ENCODE assay signal across 8 cellular contexts in the genomic region with DNA sequence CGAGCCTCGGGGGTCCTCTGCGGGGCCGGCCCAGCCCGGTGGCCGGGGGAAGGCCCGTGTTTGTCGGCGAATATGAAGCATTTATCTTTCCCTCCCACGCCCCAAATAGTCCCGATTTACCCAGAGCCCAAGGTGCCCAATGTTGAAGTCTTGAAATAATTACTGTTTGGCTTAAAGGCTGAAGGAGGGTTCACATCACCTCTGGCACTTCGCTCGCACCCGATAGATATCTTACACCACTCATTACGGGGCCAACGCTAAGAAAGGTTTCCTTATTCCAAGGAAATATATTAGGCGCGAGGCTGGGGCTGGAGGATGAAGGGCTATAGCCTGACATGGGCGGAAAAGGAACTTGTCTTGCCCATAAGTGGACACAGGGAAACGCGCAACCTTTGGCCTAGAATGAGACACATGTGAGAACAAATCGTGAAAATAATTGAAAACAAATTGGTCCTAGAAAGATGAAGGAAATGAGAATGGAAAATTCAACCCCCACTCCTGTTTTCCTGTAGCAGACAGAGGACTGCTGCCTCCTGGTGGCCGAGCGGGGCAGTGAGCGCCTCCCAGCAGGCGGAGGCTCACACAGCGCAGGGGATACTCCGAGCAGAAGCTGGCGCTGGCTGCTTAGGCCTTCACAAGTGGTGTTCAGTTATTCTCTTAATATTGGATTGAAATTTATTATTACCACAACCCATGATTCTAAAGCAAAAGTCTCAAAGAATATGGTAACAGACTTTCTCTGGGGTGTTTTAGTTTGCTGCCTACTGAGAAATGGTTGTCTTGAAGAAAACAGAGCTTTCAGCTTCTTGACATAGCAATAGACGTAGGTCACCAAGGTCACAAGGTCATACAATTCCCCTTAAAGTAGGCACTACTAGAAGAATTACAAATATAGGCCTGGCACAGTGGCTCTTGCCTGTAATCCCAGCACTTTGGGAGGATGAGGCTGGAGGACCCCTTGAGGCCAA. TPM values are rescaled to one million over a fixed set of nuclear protein-coding genes. Genes with fewer than 3 reads are reported as not detected.
DNase-seq lines count a peak whose midpoint lies in the region; ATAC-seq and TF ChIP-seq lines count a peak whose summit lies in the region.

No MANE protein-coding gene starts in this region.

- H3K9me3 ChIP-seq in CD8-positive, alpha-beta T cell (ENCODE audit: low read length) = no peaks in the 10 kb centered on the region
- no peaks in the 10 kb centered on the region for H3K9me3 ChIP-seq in upper lobe of right lung

- peak; percentile 81 for ATAC-seq in CD8-positive, alpha-beta T cell
- ATAC-seq in GM21576 (IDR thresholded peaks at IDR 0.05; ENCODE audit: unreplicated experiment) (peak; percentile 85), left ventricle myocardium superior (peak; percentile 95), upper lobe of right lung (peak; percentile 94)

- no peaks in the 10 kb centered on the region for H3K9me3 Mint-ChIP-seq in CD8-positive, alpha-beta T cell
- no peaks in the 10 kb centered on the region for H3K9me3 Mint-ChIP-seq in progenitor cell of endocrine pancreas (ENCODE audit: low read depth)

- H3K27ac ChIP-seq in CD8-positive, alpha-beta T cell (ENCODE audit: low read depth, low read length) = no peak overlapping the region
- peak overlapping the region; percentile 33 for H3K27ac ChIP-seq in upper lobe of right lung

- H3K4me3 ChIP-seq in CD8-positive, alpha-beta T cell (ENCODE audit: low read depth, low read length) = peak overlapping the region; percentile 53
- H3K4me3 ChIP-seq in NB4 (ENCODE audit: low read depth, low read length) (peak overlapping the region; percentile 22), upper lobe of right lung (peak overlapping the region; percentile 62)

- TF ChIP-seq POLR2A in NB4 (IDR thresholded peaks at IDR 0.05; ENCODE audit: extremely low read depth, insufficient read length) = no peak

- H3K4me3 Mint-ChIP-seq in CD8-positive, alpha-beta T cell = peak overlapping the region; percentile 77
- peak overlapping the region; percentile 66 for H3K4me3 Mint-ChIP-seq in progenitor cell of endocrine pancreas (ENCODE audit: low read depth)

- no peaks in the 10 kb centered on the region for H3K36me3 ChIP-seq in CD8-positive, alpha-beta T cell (ENCODE audit: insufficient read depth, low read length)
- no peaks in the 10 kb centered on the region for H3K36me3 ChIP-seq in upper lobe of right lung

- H3K27me3 ChIP-seq in CD8-positive, alpha-beta T cell (ENCODE audit: insufficient read depth, low read length) = no peaks in the 10 kb centered on the region
- no peaks in the 10 kb centered on the region for H3K27me3 ChIP-seq in upper lobe of right lung

- H3K27me3 Mint-ChIP-seq in CD8-positive, alpha-beta T cell (ENCODE audit: low read depth) = peaks cover 11% of the 10 kb centered on the region
- H3K27me3 Mint-ChIP-seq in progenitor cell of endocrine pancreas = peaks cover 31% of the 10 kb centered on the region

- H3K27ac Mint-ChIP-seq in CD8-positive, alpha-beta T cell = no peak overlapping the region
- peak overlapping the region; percentile 1 for H3K27ac Mint-ChIP-seq in progenitor cell of endocrine pancreas

- no peaks in the 10 kb centered on the region for H3K36me3 Mint-ChIP-seq in CD8-positive, alpha-beta T cell
- no peaks in the 10 kb centered on the region for H3K36me3 Mint-ChIP-seq in progenitor cell of endocrine pancreas (ENCODE audit: insufficient read depth)

- peaks cover 14% of the 10 kb centered on the region for H3K4me1 Mint-ChIP-seq in CD8-positive, alpha-beta T cell (ENCODE audit: low read depth)
- peaks cover 6% of the 10 kb centered on the region for H3K4me1 Mint-ChIP-seq in progenitor cell of endocrine pancreas (ENCODE audit: low read depth)

- CTCF ChIA-PET in CD8-positive, alpha-beta T cell (lab: Charles Lee) = interaction anchor here (0.6 to 3.8 kb wide), 29 partner anchors 10 to 855 kb away, joined by 3 to 36 read pairs (median 5); a partner anchor contains a TSS

- intact Hi-C loops in CD8-positive, alpha-beta T cell (cut with DNase I, micrococcal nuclease) = loop anchor here (1.0 to 5.0 kb wide), 10 partner anchors 27 to 394 kb away; a partner anchor contains a TSS
- intact Hi-C loops in left ventricle myocardium superior (cut with micrococcal nuclease) = no loop called here
- intact Hi-C loops in upper lobe of right lung (cut with DNase I) = no loop called here

- peak; percentile 53 to 85 (median 77) for DNase-seq in CD8-positive, alpha-beta T cell
- DNase-seq in NB4 (ENCODE audit: low read depth) = peak; percentile 86
- DNase-seq in T-helper 2 cell = peak; percentile 48 to 76 (median 66)
- peak in 57 of 58 donors; percentile 3 to 86 (median 70) for DNase-seq in anterior cingulate cortex (lab: John Stamatoyannopoulos, UW)
- peak; percentile 91 for DNase-seq in left ventricle myocardium superior
- DNase-seq in progenitor cell of endocrine pancreas (ENCODE audit: low spot score, unreplicated experiment) = peak; percentile 78
- DNase-seq in upper lobe of right lung = peak; percentile 93

- H3K4me1 ChIP-seq in CD8-positive, alpha-beta T cell (ENCODE audit: insufficient read depth, low read length) = peaks cover 8% of the 10 kb centered on the region
- no peaks in the 10 kb centered on the region for H3K4me1 ChIP-seq in upper lobe of right lung

- POLR2A ChIA-PET in CD8-positive, alpha-beta T cell (lab: Charles Lee) = interaction anchor here (1.0 kb wide), 1 partner anchor 56 kb away, joined by 3 read pairs; a partner anchor contains a TSS

- TF ChIP-seq CTCF in CD8-positive, alpha-beta T cell (IDR thresholded peaks at IDR 0.05) = peak; percentile 98
- TF ChIP-seq CTCF in NB4 (IDR thresholded peaks at IDR 0.05; ENCODE audit: low read depth, low read length) = peak; percentile 100
- TF ChIP-seq CTCF in progenitor cell of endocrine pancreas (IDR thresholded peaks at IDR 0.05; ENCODE audit: unreplicated experiment) = peak; percentile 97
- peak; percentile 99 for TF ChIP-seq CTCF in upper lobe of right lung (IDR thresholded peaks at IDR 0.05)

RNA-seq across cellular contexts. Expression of a gene that starts 7.9 kb away (rescaled TPM):
- not detected for total RNA-seq in CD8-positive, alpha-beta T cell
- total RNA-seq in left ventricle myocardium superior (32.5 TPM), progenitor cell of endocrine pancreas (not detected in 2 replicates), upper lobe of right lung (37.7 TPM)

RNA-seq across cellular contexts. Expression of a gene that starts 11.0 kb away (rescaled TPM):
- total RNA-seq in CD8-positive, alpha-beta T cell = not detected
- total RNA-seq in left ventricle myocardium superior (2.1 TPM), progenitor cell of endocrine pancreas (0.53 TPM in 1 of 2 replicates, not detected in the other), upper lobe of right lung (1.1 TPM)

RNA-seq across cellular contexts. Expression of a gene that starts 39.6 kb away (rescaled TPM):
- total RNA-seq in CD8-positive, alpha-beta T cell = not detected
- not detected for total RNA-seq in left ventricle myocardium superior
- total RNA-seq in progenitor cell of endocrine pancreas = 0.67 and 1.6 TPM in 2 replicates
- total RNA-seq in upper lobe of right lung = not detected

RNA-seq across cellular contexts. Expression of a gene that starts 50.1 kb away (rescaled TPM):
- 10 to 100 TPM; 67.5 to 68.9 TPM for total RNA-seq in CD8-positive, alpha-beta T cell
- total RNA-seq in left ventricle myocardium superior = 51.7 TPM
- 27.5 and 27.8 TPM in 2 replicates for total RNA-seq in progenitor cell of endocrine pancreas
- 18.7 TPM for total RNA-seq in upper lobe of right lung

RNA-seq across cellular contexts. Expression of a gene that starts 55.6 kb away (rescaled TPM):
- 10 to 100 TPM; 64.7 to 68.4 TPM for total RNA-seq in CD8-positive, alpha-beta T cell
- total RNA-seq in left ventricle myocardium superior (61.2 TPM), progenitor cell of endocrine pancreas (82.5 and 85.6 TPM in 2 replicates), upper lobe of right lung (47.6 TPM)

Comparison
In these comparisons a context has a peak if more than half of its experiments do, and no peak if none do; other contexts are left out.
1. RNA of a gene that starts 7.9 kb away (total RNA-seq): 37.7 TPM in upper lobe of right lung (single experiment) and 32.5 TPM in left ventricle myocardium superior (single experiment); not detected in CD8-positive, alpha-beta T cell and not detected in progenitor cell of endocrine pancreas; every median in the first group is over 10 times any median in the second.
2. intact Hi-C loops: an anchor here in CD8-positive, alpha-beta T cell (1.0 to 5.0 kb wide); none called in left ventricle myocardium superior and upper lobe of right lung.
3. Peak in every context shown above with its lines, with median percentiles within 50 percentile points of each other: ATAC-seq, DNase-seq, H3K4me3 ChIP-seq and CTCF ChIP-seq.